In the genomic region with DNA sequence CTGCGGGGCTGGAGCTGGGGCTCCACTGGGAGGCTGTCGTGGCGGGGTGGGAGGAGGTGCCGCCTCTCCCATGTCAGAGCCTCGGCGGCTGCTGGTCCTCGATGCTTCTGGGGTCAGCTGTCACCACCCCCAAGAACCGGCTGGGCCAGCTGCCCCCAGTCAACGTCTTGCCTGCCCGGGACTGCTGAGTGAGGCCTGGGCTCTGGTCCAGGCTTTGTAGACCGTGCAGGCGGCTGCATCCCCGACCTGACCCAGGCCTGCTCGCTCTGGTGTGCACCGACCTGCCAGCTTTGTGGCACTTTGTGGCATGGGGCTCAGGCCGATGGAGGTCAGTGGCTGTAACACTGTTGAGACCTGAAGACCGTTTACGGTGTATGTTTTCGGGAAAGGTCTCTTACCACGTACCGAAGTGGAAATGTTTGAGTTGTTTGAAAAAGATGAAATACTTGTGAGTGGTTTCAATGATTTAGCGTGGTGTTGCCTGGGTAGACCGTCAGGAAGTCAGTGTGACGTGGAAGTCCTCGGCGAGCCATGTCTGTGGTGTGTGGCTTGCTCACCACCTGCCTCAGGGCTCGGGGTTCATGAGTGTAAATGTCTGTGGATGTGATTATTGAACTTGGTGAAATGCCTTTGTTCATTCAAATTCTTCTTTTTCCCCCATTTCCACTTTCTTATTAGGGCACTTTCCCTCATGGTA, we compare ENCODE assay signal across 10 cellular contexts. TPM values are rescaled to one million over a fixed set of nuclear protein-coding genes. Genes with fewer than 3 reads are reported as not detected.
DNase-seq lines count a peak whose midpoint lies in the region; ATAC-seq, FAIRE-seq and TF ChIP-seq lines count a peak whose summit lies in the region.
"Had no signal": no experiment of that assay in that cellular context is flagged by ENCODE, and none has a peak within 500 bp of the region (broad histone marks: within the 10 kb centered on the region; RNA-seq: fewer than 3 reads in every experiment).

No MANE protein-coding gene starts in this region.

- CTCF ChIA-PET in activated CD4-positive, alpha-beta T cell treated with anti-CD3 and anti-CD28 coated beads, Interleukin-2, amount 10 ng/mL, durations not matched to agents 7 days and 5 days (lab: Charles Lee): interaction anchor here (1.0 to 2.5 kb wide), 4 partner anchors 9 to 111 kb away, joined by 3 to 9 read pairs (median 4); no protein-coding TSS in a partner anchor
- CTCF ChIA-PET in K562 (lab: Yijun Ruan, JAX; ENCODE audit: low intra/inter-chr PET ratio): no interaction called here

- no peak for TF ChIP-seq RAD21 in K562 (CRISPR knock-in tag; conservative IDR thresholded peaks at IDR 0.05 in 1 of 2, IDR thresholded peaks at IDR 0.05 in 1 of 2)

- H4K20me1 ChIP-seq in K562 (replicated peaks; ENCODE audit: control insufficient read depth, insufficient read depth, low read length) (no peaks in the 10 kb centered on the region), neural progenitor cell (ENCODE audit: low read depth) (no peaks in the 10 kb centered on the region)

- H3K9me3 Mint-ChIP-seq in activated CD4-positive, alpha-beta T cell treated with anti-CD3 and anti-CD28 coated beads, Interleukin-2, amount 10 ng/mL, durations not matched to agents 7 days and 5 days: no peaks in the 10 kb centered on the region
- H3K9me3 Mint-ChIP-seq in neural progenitor cell (no peaks in the 10 kb centered on the region), type B pancreatic cell (no peaks in the 10 kb centered on the region)

- H2AFZ ChIP-seq in K562 (ENCODE audit: low read depth, low read length) (no peak overlapping the region), neural progenitor cell (replicated peaks) (no peak overlapping the region)

- TF ChIP-seq POLR2A in K562 (conservative IDR thresholded peaks at IDR 0.05): no peak

- BruUV-seq in K562 (replicated peaks; lab: Mats Ljungman, UMichigan): no TSS peak

- peak overlapping the region; percentile 65 for H3K4me3 Mint-ChIP-seq in activated CD4-positive, alpha-beta T cell treated with anti-CD3 and anti-CD28 coated beads, Interleukin-2, amount 10 ng/mL, durations not matched to agents 7 days and 5 days
- H3K4me3 Mint-ChIP-seq in neural progenitor cell (no peak overlapping the region), type B pancreatic cell (no peak overlapping the region)

- H3K4me2 ChIP-seq in K562 (ENCODE audit: insufficient read depth, low read length) (no peak overlapping the region), neural progenitor cell (no peak overlapping the region)

- TF ChIP-seq CTCF in K562 (IDR thresholded peaks at IDR 0.05 in 2 of 3, conservative IDR thresholded peaks at IDR 0.05 in 1 of 3; ENCODE audit: insufficient read depth in 2 of 3, low read depth in 1 of 3, low read length in 3 of 3): no peak
- no peak for TF ChIP-seq CTCF in neural progenitor cell (IDR thresholded peaks at IDR 0.05)
- TF ChIP-seq CTCF in type B pancreatic cell (conservative IDR thresholded peaks at IDR 0.05): no peak

- H3K27ac ChIP-seq in K562 (ENCODE audit: extremely low read depth, low read depth, low read length): no peak overlapping the region; the same call in 2 of the 3 replicates
- H3K27ac ChIP-seq in neural progenitor cell: no peak overlapping the region

- DNase-seq in activated CD4-positive, alpha-beta T cell treated with anti-CD3 and anti-CD28 coated beads, Interleukin-2, amount 10 ng/mL, durations not matched to agents 7 days and 5 days: peak; percentile 78
- no peak for DNase-seq in K562 (ENCODE audit: extremely low read depth in 1 of 4, low spot score in 3 of 4)
- no peak for DNase-seq in neural progenitor cell (ENCODE audit: low spot score)
- DNase-seq in type B pancreatic cell (ENCODE audit: extremely low spot score, unreplicated experiment): no peak
- no peak for DNase-seq in NOMO-1 (lab: John Stamatoyannopoulos, UW; ENCODE audit: unreplicated experiment in 2 of 2)
- no peak for DNase-seq in A172 (ENCODE audit: low spot score)
- DNase-seq in NCI-H2196 treated with DMSO at 0.1 percent for 48 hours (lab: John Stamatoyannopoulos, UW; ENCODE audit: unreplicated experiment): no peak
- DNase-seq: NCI-H82 had no signal

- peaks cover 45% of the 10 kb centered on the region for H3K4me1 Mint-ChIP-seq in activated CD4-positive, alpha-beta T cell treated with anti-CD3 and anti-CD28 coated beads, Interleukin-2, amount 10 ng/mL, durations not matched to agents 7 days and 5 days
- H3K4me1 Mint-ChIP-seq in neural progenitor cell: peaks cover 31% of the 10 kb centered on the region
- peaks cover 41% of the 10 kb centered on the region for H3K4me1 Mint-ChIP-seq in type B pancreatic cell (ENCODE audit: unreplicated experiment)

- intact Hi-C loops in K562 (cut with micrococcal nuclease): no loop called here

- no peaks in the 10 kb centered on the region for H3K9me1 ChIP-seq in K562 (ENCODE audit: control insufficient read depth, insufficient read depth, low read length)

- peaks cover 43% of the 10 kb centered on the region for H3K36me3 Mint-ChIP-seq in activated CD4-positive, alpha-beta T cell treated with anti-CD3 and anti-CD28 coated beads, Interleukin-2, amount 10 ng/mL, durations not matched to agents 7 days and 5 days (ENCODE audit: low read depth)
- H3K36me3 Mint-ChIP-seq in neural progenitor cell (peaks cover 28% of the 10 kb centered on the region), type B pancreatic cell (peaks cover 15% of the 10 kb centered on the region)

- FAIRE-seq in K562 (lab: Jason Lieb, UNC): no peak

- no peak overlapping the region for H3K4me3 ChIP-seq in K562
- no peak overlapping the region for H3K4me3 ChIP-seq in neural progenitor cell
- H3K4me3 ChIP-seq: dorsolateral prefrontal cortex had no signal

- H3K36me3 ChIP-seq in K562 (ENCODE audit: control insufficient read depth, insufficient read depth, low read length): peaks cover 52% of the 10 kb centered on the region
- no peaks in the 10 kb centered on the region for H3K36me3 ChIP-seq in neural progenitor cell

- POLR2A ChIA-PET in activated CD4-positive, alpha-beta T cell treated with anti-CD3 and anti-CD28 coated beads, Interleukin-2, amount 10 ng/mL, durations not matched to agents 7 days and 5 days (lab: Charles Lee): interaction anchor here (1.2 kb wide), 1 partner anchor 8 kb away, joined by 4 read pairs; no protein-coding TSS in a partner anchor
- POLR2A ChIA-PET in K562 (lab: Yijun Ruan, JAX): interaction anchor here (0.5 to 1.1 kb wide), 5 partner anchors 8 to 1071 kb away, joined by 3 to 4 read pairs (median 3); no protein-coding TSS in a partner anchor

- H3K9me3 ChIP-seq in K562 (replicated peaks; ENCODE audit: control insufficient read depth, insufficient read depth, low read depth, low read length) (no peaks in the 10 kb centered on the region), neural progenitor cell (ENCODE audit: low read depth) (no peaks in the 10 kb centered on the region)

- H3K27me3 ChIP-seq in K562 (ENCODE audit: control insufficient read depth in 2 of 2, insufficient read depth in 2 of 2, low read length in 2 of 2): no peaks in the 10 kb centered on the region
- H3K27me3 ChIP-seq in neural progenitor cell: no peaks in the 10 kb centered on the region
- H3K27me3 ChIP-seq: dorsolateral prefrontal cortex had no signal

- H3K9ac ChIP-seq in K562 (ENCODE audit: insufficient read depth in 1 of 2, low read depth in 2 of 2, low read length in 2 of 2) (no peak overlapping the region), neural progenitor cell (no peak overlapping the region)

- no peaks in the 10 kb centered on the region for H3F3A ChIP-seq in neural progenitor cell (ENCODE audit: low read depth)

- no peak for ATAC-seq in K562
- ATAC-seq in GM21723 (IDR thresholded peaks at IDR 0.05; ENCODE audit: unreplicated experiment): no peak

- H3K4me1 ChIP-seq in K562 (replicated peaks in 1 of 2; ENCODE audit: control insufficient read depth in 2 of 2, insufficient read depth in 2 of 2, low read length in 2 of 2): peaks cover 0 to 30% of the 10 kb centered on the region in 2 experiments; a peak in 3 of 5 replicates
- H3K4me1 ChIP-seq in neural progenitor cell: no peaks in the 10 kb centered on the region

- TF ChIP-seq EP300 in K562 (IDR thresholded peaks at IDR 0.05; ENCODE audit: low read length): no peak

- H3K79me2 ChIP-seq in K562 (ENCODE audit: control insufficient read depth, insufficient read depth, low read length): peaks cover 9% of the 10 kb centered on the region
- no peaks in the 10 kb centered on the region for H3K79me2 ChIP-seq in neural progenitor cell (ENCODE audit: low read depth)

- in situ Hi-C loops in K562 (cut with MboI): no loop called here

- H3K27me3 Mint-ChIP-seq in activated CD4-positive, alpha-beta T cell treated with anti-CD3 and anti-CD28 coated beads, Interleukin-2, amount 10 ng/mL, durations not matched to agents 7 days and 5 days: no peaks in the 10 kb centered on the region
- H3K27me3 Mint-ChIP-seq in neural progenitor cell (ENCODE audit: insufficient read depth, low read depth) (peaks cover 6% of the 10 kb centered on the region), type B pancreatic cell (no peaks in the 10 kb centered on the region)

- 93% methylated on average over 18 of the region's 27 CpGs for WGBS in K562 (ENCODE audit: insufficient coverage, low coverage, missing lambda C conversion rate)

- H3K27ac Mint-ChIP-seq in activated CD4-positive, alpha-beta T cell treated with anti-CD3 and anti-CD28 coated beads, Interleukin-2, amount 10 ng/mL, durations not matched to agents 7 days and 5 days: peak overlapping the region; percentile 92
- H3K27ac Mint-ChIP-seq in neural progenitor cell: peak overlapping the region; percentile 93
- peak overlapping the region; percentile 27 for H3K27ac Mint-ChIP-seq in type B pancreatic cell

RNA-seq across cellular contexts. Expression of gene ZNF750, which starts 53.2 kb away (rescaled TPM):
- total RNA-seq in activated CD4-positive, alpha-beta T cell treated with anti-CD3 and anti-CD28 coated beads, Interleukin-2, amount 10 ng/mL, durations not matched to agents 7 days and 5 days: not detected
- not detected in 2 replicates for total RNA-seq in K562 (2011; cell fraction: chromatin; rRNA removed; ENCODE audit: low replicate concordance)
- not detected in 2 replicates for total RNA-seq in K562 (2011; cell fraction: nucleolus; rRNA removed)
- total RNA-seq in K562 (2011; cell fraction: nucleoplasm; rRNA removed): not detected in 2 replicates
- total RNA-seq in K562 (2014; rRNA removed): not detected in 2 replicates
- not detected in 2 replicates for total RNA-seq in K562 (2014; rRNA removed; fragmentation: Illumina TruSeq; extraction: Trizol)
- total RNA-seq in K562 (2015; rRNA removed; fragmentation: Illumina TruSeq; extraction: Trizol): not detected in 2 replicates
- total RNA-seq in K562 (2021): not detected in 2 replicates
- polyA plus RNA-seq in K562 (2011; rRNA removed): not detected in 2 replicates
- not detected in 2 replicates for polyA plus RNA-seq in K562 (2011; cell fraction: cytosol; rRNA removed)
- polyA plus RNA-seq in K562 (2011; cell fraction: nucleus; rRNA removed): not detected in 2 replicates
- polyA plus RNA-seq in K562 (2012): 0.07 TPM in 2 replicates
- not detected in 2 replicates for polyA plus RNA-seq in K562 (2014; fragmentation: Illumina TruSeq; extraction: Trizol)
- polyA plus RNA-seq in K562 (2014; fragmentation: Nextera tagmentation; extraction: Ambion mirVana): not detected
- not detected in 2 replicates for polyA plus RNA-seq in K562 (2014; rRNA removed)
- not detected in 2 replicates for polyA minus RNA-seq in K562 (2011; rRNA and poly(A)+ RNA removed)
- polyA minus RNA-seq in K562 (2011; cell fraction: cytosol; rRNA and poly(A)+ RNA removed): not detected in 2 replicates
- polyA minus RNA-seq in K562 (2011; cell fraction: nucleus; rRNA and poly(A)+ RNA removed): not detected in 2 replicates
- not detected in 2 replicates for total RNA-seq in neural progenitor cell (ENCODE audit: low replicate concordance)
- total RNA-seq in type B pancreatic cell (ENCODE audit: low replicate concordance): 10.3 and 34.7 TPM in 2 replicates
- not detected in 2 replicates for total RNA-seq in A172 (2014; rRNA removed; shearing (Covaris generic))

Comparison
In these comparisons a context has a peak if more than half of its experiments do, and no peak if none do; other contexts are left out.
1. H3K27ac Mint-ChIP-seq: peak in every context shown above with its lines; median percentile 93 in neural progenitor cell; 92 in activated CD4-positive, alpha-beta T cell treated with anti-CD3 and anti-CD28 coated beads, Interleukin-2, amount 10 ng/mL, durations not matched to agents 7 days and 5 days; 27 in type B pancreatic cell.
2. RNA of gene ZNF750, which starts 53.2 kb away (total RNA-seq): 10.3 to 34.7 TPM in type B pancreatic cell; not detected in activated CD4-positive, alpha-beta T cell treated with anti-CD3 and anti-CD28 coated beads, Interleukin-2, amount 10 ng/mL, durations not matched to agents 7 days and 5 days, not detected in K562, not detected in neural progenitor cell and not detected in A172; every median in the first group is over 10 times any median in the second.